Comparison of ENCODE assay signal across 2 cellular contexts in the genomic region with DNA sequence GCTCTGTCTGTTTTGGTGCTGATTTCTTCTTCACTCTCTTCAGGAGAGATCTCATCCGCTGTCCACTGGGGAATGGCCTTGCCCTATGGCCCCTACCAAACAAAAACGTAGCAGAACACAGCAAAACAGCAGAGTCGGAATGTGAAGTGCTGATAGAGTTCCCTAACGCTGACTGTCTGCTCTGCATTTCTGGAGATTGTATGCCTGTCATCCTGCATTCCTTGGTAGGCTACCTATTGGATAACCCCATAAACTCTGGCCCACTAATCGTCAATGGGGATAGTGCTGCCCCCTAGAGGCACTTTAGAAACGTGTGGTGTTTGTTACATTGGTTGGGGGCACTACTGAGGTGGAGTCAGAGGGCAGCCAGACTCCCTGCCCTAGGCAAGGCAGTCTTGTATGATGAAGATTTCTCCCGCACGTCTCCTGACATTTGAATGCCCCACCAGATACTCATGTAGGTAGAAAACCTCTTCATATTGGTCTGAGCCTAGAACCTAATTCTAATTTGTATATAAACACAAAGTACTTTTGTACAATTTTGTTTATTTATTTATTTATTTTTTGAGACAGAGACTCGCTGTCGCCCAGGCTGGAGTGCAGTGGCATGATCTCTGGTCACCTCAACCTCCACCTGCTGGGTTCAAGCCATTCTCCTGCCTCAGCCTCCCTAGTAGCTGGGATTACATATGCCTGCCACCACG.
TF ChIP-seq lines count a peak whose summit lies in the region.

No MANE protein-coding gene starts in this region.

TF ChIP-seq in SK-N-SH treated with all-trans-retinoic acid at 6 μM for 48 hours, 23 proteins besides CTCF, POLR2A, EP300 and RAD21 (continued from another document):
- TF ChIP-seq, protein P1, sequence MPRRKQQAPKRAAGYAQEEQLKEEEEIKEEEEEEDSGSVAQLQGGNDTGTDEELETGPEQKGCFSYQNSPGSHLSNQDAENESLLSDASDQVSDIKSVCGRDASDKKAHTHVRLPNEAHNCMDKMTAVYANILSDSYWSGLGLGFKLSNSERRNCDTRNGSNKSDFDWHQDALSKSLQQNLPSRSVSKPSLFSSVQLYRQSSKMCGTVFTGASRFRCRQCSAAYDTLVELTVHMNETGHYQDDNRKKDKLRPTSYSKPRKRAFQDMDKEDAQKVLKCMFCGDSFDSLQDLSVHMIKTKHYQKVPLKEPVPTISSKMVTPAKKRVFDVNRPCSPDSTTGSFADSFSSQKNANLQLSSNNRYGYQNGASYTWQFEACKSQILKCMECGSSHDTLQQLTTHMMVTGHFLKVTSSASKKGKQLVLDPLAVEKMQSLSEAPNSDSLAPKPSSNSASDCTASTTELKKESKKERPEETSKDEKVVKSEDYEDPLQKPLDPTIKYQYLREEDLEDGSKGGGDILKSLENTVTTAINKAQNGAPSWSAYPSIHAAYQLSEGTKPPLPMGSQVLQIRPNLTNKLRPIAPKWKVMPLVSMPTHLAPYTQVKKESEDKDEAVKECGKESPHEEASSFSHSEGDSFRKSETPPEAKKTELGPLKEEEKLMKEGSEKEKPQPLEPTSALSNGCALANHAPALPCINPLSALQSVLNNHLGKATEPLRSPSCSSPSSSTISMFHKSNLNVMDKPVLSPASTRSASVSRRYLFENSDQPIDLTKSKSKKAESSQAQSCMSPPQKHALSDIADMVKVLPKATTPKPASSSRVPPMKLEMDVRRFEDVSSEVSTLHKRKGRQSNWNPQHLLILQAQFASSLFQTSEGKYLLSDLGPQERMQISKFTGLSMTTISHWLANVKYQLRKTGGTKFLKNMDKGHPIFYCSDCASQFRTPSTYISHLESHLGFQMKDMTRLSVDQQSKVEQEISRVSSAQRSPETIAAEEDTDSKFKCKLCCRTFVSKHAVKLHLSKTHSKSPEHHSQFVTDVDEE (CRISPR knock-in tag; IDR thresholded peaks at IDR 0.05), result no peak
- TF ChIP-seq ZNF8 (CRISPR knock-in tag; IDR thresholded peaks at IDR 0.05) (no peak), RARB (CRISPR knock-in tag; IDR thresholded peaks at IDR 0.05) (no peak), ISL1 (CRISPR knock-in tag; IDR thresholded peaks at IDR 0.05) (no peak), CSDC2 (CRISPR knock-in tag; IDR thresholded peaks at IDR 0.05) (no peak), ARNTL (CRISPR knock-in tag; IDR thresholded peaks at IDR 0.05; ENCODE audit: borderline replicate concordance, low read depth) (no peak), ZNF565 (CRISPR knock-in tag; conservative IDR thresholded peaks at IDR 0.05; ENCODE audit: low read depth) (no peak), TOX (CRISPR knock-in tag; IDR thresholded peaks at IDR 0.05; ENCODE audit: borderline replicate concordance) (no peak), ESRRG (CRISPR knock-in tag; IDR thresholded peaks at IDR 0.05) (no peak)
- TF ChIP-seq, protein P2, sequence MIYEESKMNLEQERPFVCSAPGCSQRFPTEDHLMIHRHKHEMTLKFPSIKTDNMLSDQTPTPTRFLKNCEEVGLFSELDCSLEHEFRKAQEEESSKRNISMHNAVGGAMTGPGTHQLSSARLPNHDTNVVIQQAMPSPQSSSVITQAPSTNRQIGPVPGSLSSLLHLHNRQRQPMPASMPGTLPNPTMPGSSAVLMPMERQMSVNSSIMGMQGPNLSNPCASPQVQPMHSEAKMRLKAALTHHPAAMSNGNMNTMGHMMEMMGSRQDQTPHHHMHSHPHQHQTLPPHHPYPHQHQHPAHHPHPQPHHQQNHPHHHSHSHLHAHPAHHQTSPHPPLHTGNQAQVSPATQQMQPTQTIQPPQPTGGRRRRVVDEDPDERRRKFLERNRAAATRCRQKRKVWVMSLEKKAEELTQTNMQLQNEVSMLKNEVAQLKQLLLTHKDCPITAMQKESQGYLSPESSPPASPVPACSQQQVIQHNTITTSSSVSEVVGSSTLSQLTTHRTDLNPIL (CRISPR knock-in tag; IDR thresholded peaks at IDR 0.05; ENCODE audit: low read depth), result no peak

TF ChIP-seq in K562, 482 proteins besides CTCF, POLR2A, EP300 and RAD21 (continued from another document):
- TF ChIP-seq TAL1 (IDR thresholded peaks at IDR 0.05) (peak; percentile 16; the same call in 1 of the 2 replicates), JUND (IDR thresholded peaks at IDR 0.05; ENCODE audit: borderline replicate concordance, low read depth, low read length) (peak; percentile 9; the same call in 1 of the 2 replicates), JUND (tag; IDR thresholded peaks at IDR 0.05; ENCODE audit: borderline replicate concordance, low read depth, low read length) (no peak; the same call in 2 of the 3 replicates), TEAD1 (CRISPR knock-in tag; IDR thresholded peaks at IDR 0.05) (peak in 1 of 2 experiments; percentile 54; a peak in 1 of 4 replicates), ATF1 (CRISPR knock-in tag; IDR thresholded peaks at IDR 0.05) (no peak), ATF1 (tag; IDR thresholded peaks at IDR 0.05) (0 out of 2 replicates have a peak, but pooled peaks have one; percentile 8), SAP30 (IDR thresholded peaks at IDR 0.05; ENCODE audit: borderline replicate concordance, insufficient read depth, low read depth, low read length, poor library complexity, severe bottlenecking) (no peak), MAZ (CRISPR knock-in tag; conservative IDR thresholded peaks at IDR 0.05 in 1 of 2, IDR thresholded peaks at IDR 0.05 in 1 of 2) (peak in 1 of 2 experiments; percentile 50; a peak in 2 of 4 replicates)
- TF ChIP-seq, protein P3, sequence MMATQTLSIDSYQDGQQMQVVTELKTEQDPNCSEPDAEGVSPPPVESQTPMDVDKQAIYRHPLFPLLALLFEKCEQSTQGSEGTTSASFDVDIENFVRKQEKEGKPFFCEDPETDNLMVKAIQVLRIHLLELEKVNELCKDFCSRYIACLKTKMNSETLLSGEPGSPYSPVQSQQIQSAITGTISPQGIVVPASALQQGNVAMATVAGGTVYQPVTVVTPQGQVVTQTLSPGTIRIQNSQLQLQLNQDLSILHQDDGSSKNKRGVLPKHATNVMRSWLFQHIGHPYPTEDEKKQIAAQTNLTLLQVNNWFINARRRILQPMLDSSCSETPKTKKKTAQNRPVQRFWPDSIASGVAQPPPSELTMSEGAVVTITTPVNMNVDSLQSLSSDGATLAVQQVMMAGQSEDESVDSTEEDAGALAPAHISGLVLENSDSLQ (IDR thresholded peaks at IDR 0.05), result peak; percentile 34; the same call in 1 of the 2 replicates
